ENCODE assay signal across 9 cellular contexts in genomic region chr5:159017787-159018186, GRCh38.
DNase-seq lines count a peak whose midpoint lies in the region; ATAC-seq, FAIRE-seq and TF ChIP-seq lines count a peak whose summit lies in the region.
"Had no signal": no experiment of that assay in that cellular context is flagged by ENCODE, and none has a peak within 500 bp of the region (broad histone marks: within the 10 kb centered on the region; RNA-seq: fewer than 3 reads in every experiment).

No MANE protein-coding gene starts in this region.

- 6 to 7% methylated on average over 4 of the region's 4 CpGs for WGBS in heart right ventricle, 2 donors

- FAIRE-seq in urothelium cell line (lab: Jason Lieb, UNC) = no peak

- no peaks in the 10 kb centered on the region for H3K9me3 Mint-ChIP-seq in activated naive CD8-positive, alpha-beta T cell treated with anti-CD3 and anti-CD28 coated beads, Interleukin-2, amount 50 U/mL, for 24 hours
- no peaks in the 10 kb centered on the region for H3K9me3 Mint-ChIP-seq in activated naive CD8-positive, alpha-beta T cell treated with anti-CD3 and anti-CD28 coated beads for 36 hours
- H3K9me3 Mint-ChIP-seq: T-helper 1 cell treated with Interleukin-12 subunit alpha and Interleukin-12 subunit beta and Interleukin-4 antibody, amounts not matched to agents 30 μg/mL and 1 μg/mL, for 36 hours had no signal

- no peaks in the 10 kb centered on the region for H3K27me3 Mint-ChIP-seq in activated naive CD8-positive, alpha-beta T cell treated with anti-CD3 and anti-CD28 coated beads, Interleukin-2, amount 50 U/mL, for 24 hours
- H3K27me3 Mint-ChIP-seq in activated naive CD8-positive, alpha-beta T cell treated with anti-CD3 and anti-CD28 coated beads for 36 hours = peaks cover 3% of the 10 kb centered on the region

- no peak overlapping the region for H3K4me3 Mint-ChIP-seq in activated naive CD8-positive, alpha-beta T cell treated with anti-CD3 and anti-CD28 coated beads, Interleukin-2, amount 50 U/mL, for 24 hours
- no peak overlapping the region for H3K4me3 Mint-ChIP-seq in activated naive CD8-positive, alpha-beta T cell treated with anti-CD3 and anti-CD28 coated beads for 36 hours
- H3K4me3 Mint-ChIP-seq: T-helper 1 cell treated with Interleukin-12 subunit alpha and Interleukin-12 subunit beta and Interleukin-4 antibody, amounts not matched to agents 30 μg/mL and 1 μg/mL, for 36 hours had no signal

- H3K4me1 ChIP-seq in SJSA1 (replicated peaks) = peaks cover 16% of the 10 kb centered on the region
- H3K4me1 ChIP-seq in heart right ventricle = peaks cover 10 to 71% (median 49%) of the 10 kb centered on the region in 9 donors

- H3K36me3 Mint-ChIP-seq in activated naive CD8-positive, alpha-beta T cell treated with anti-CD3 and anti-CD28 coated beads, Interleukin-2, amount 50 U/mL, for 24 hours (ENCODE audit: low read depth) = no peaks in the 10 kb centered on the region
- no peaks in the 10 kb centered on the region for H3K36me3 Mint-ChIP-seq in activated naive CD8-positive, alpha-beta T cell treated with anti-CD3 and anti-CD28 coated beads for 36 hours

- H3K27me3 ChIP-seq in SJSA1 (replicated peaks) (no peaks in the 10 kb centered on the region), heart right ventricle (no peaks in the 10 kb centered on the region)

- no peaks in the 10 kb centered on the region for H3K36me3 ChIP-seq in SJSA1
- no peaks in the 10 kb centered on the region for H3K36me3 ChIP-seq in heart right ventricle

- no peak for DNase-seq in activated naive CD8-positive, alpha-beta T cell treated with anti-CD3 and anti-CD28 coated beads, Interleukin-2, amount 50 U/mL, for 24 hours
- no peak for DNase-seq in activated naive CD8-positive, alpha-beta T cell treated with anti-CD3 and anti-CD28 coated beads for 36 hours
- DNase-seq in SJSA1 (ENCODE audit: low read depth in 1 of 2, low spot score in 2 of 2) (peak; percentile 81 to 94), heart right ventricle (peak; percentile 83 to 85), urothelium cell line (ENCODE audit: low spot score) (peak; percentile 85)

- H3K4me3 ChIP-seq in SJSA1 = no peak overlapping the region
- H3K4me3 ChIP-seq in heart right ventricle = no peak overlapping the region

- H3K9me3 ChIP-seq in SJSA1 (replicated peaks) (no peaks in the 10 kb centered on the region), heart right ventricle (no peaks in the 10 kb centered on the region)

- H3K27ac Mint-ChIP-seq in activated naive CD8-positive, alpha-beta T cell treated with anti-CD3 and anti-CD28 coated beads, Interleukin-2, amount 50 U/mL, for 24 hours = no peak overlapping the region
- no peak overlapping the region for H3K27ac Mint-ChIP-seq in activated naive CD8-positive, alpha-beta T cell treated with anti-CD3 and anti-CD28 coated beads for 36 hours
- H3K27ac Mint-ChIP-seq: T-helper 1 cell treated with Interleukin-12 subunit alpha and Interleukin-12 subunit beta and Interleukin-4 antibody, amounts not matched to agents 30 μg/mL and 1 μg/mL, for 36 hours had no signal

- TF ChIP-seq CTCF in heart right ventricle (IDR thresholded peaks at IDR 0.05) = no peak

- intact Hi-C loops in heart right ventricle (cut with DNase I) = loop anchor here in 1 of 10 donors (10.0 kb wide), 1 partner anchor 143 kb away; no protein-coding TSS in a partner anchor

- H3K4me1 Mint-ChIP-seq in activated naive CD8-positive, alpha-beta T cell treated with anti-CD3 and anti-CD28 coated beads, Interleukin-2, amount 50 U/mL, for 24 hours = peaks cover 8% of the 10 kb centered on the region
- H3K4me1 Mint-ChIP-seq in activated naive CD8-positive, alpha-beta T cell treated with anti-CD3 and anti-CD28 coated beads for 36 hours = peaks cover 4% of the 10 kb centered on the region

- H3K27ac ChIP-seq in SJSA1 (peak overlapping the region; percentile 57), heart right ventricle (peak overlapping the region in 9 of 10 donors; percentile 46 to 88 (median 69))

- ATAC-seq in activated naive CD8-positive, alpha-beta T cell treated with anti-CD3 and anti-CD28 coated beads, Interleukin-2, amount 50 U/mL, for 24 hours = peak; percentile 36
- ATAC-seq in heart right ventricle (peak; percentile 76 to 94 (median 88)), HG03159 (IDR thresholded peaks at IDR 0.05; ENCODE audit: unreplicated experiment) (no peak), GM18909 (IDR thresholded peaks at IDR 0.05; ENCODE audit: poor library complexity, unreplicated experiment) (no peak), GM19395 (IDR thresholded peaks at IDR 0.05; ENCODE audit: unreplicated experiment) (no peak)

Comparison
In these comparisons a context has a peak if more than half of its experiments do, and no peak if none do; other contexts are left out.
1. ATAC-seq: peak in activated naive CD8-positive, alpha-beta T cell treated with anti-CD3 and anti-CD28 coated beads, Interleukin-2, amount 50 U/mL, for 24 hours (single experiment) and heart right ventricle (8 of 8); none in HG03159 (single experiment), GM18909 (single experiment) and GM19395 (single experiment).
2. DNase-seq: peak in SJSA1 (2 of 2), heart right ventricle (2 of 2) and urothelium cell line (single experiment); none in activated naive CD8-positive, alpha-beta T cell treated with anti-CD3 and anti-CD28 coated beads, Interleukin-2, amount 50 U/mL, for 24 hours (single experiment) and activated naive CD8-positive, alpha-beta T cell treated with anti-CD3 and anti-CD28 coated beads for 36 hours (single experiment).